In genomic region chr11:61967177-61967923, GRCh38 we compare ENCODE assay signal across 1 cellular context.
TF ChIP-seq lines count a peak whose summit lies in the region.

Gene FTH1 (minus strand): TSS chr11:61967634. CDS start chr11:61967425, 209 bp downstream.

TF ChIP-seq in GM12878, 131 proteins besides CTCF, POLR2A, EP300 and RAD21 (continued from another document):
- TF ChIP-seq POLR2AphosphoS5 (IDR thresholded peaks at IDR 0.05; ENCODE audit: low read length) (peak; percentile 96), POLR2AphosphoS2 (IDR thresholded peaks at IDR 0.05; ENCODE audit: low read depth, low read length) (peak; percentile 96), CBFB (IDR thresholded peaks at IDR 0.05; ENCODE audit: low read depth) (peak; percentile 85), CHD1 (IDR thresholded peaks at IDR 0.05; ENCODE audit: low read depth, low read length) (no peak), SMARCA5 (IDR thresholded peaks at IDR 0.05) (peak; percentile 5; the same call in 1 of the 2 replicates), SMAD5 (IDR thresholded peaks at IDR 0.05; ENCODE audit: low read depth) (peak; percentile 97), YY1 (IDR thresholded peaks at IDR 0.05; ENCODE audit: low read depth, low read length) (peak; percentile 85), EGR1 (IDR thresholded peaks at IDR 0.05; ENCODE audit: borderline replicate concordance in 1 of 2, low read depth in 2 of 2, low read length in 2 of 2) (0 out of 3 replicates have a peak, but pooled peaks of 1 of the 2 experiments have one; percentile 2), SIX5 (IDR thresholded peaks at IDR 0.05; ENCODE audit: low read depth, low read length, severe bottlenecking) (no peak), PBX3 (IDR thresholded peaks at IDR 0.05; ENCODE audit: insufficient replicate concordance, low read depth, low read length) (peak; percentile 13), GATAD2B (conservative IDR thresholded peaks at IDR 0.05; ENCODE audit: low read depth) (no peak; the same call in none of the 2 replicates), ASH2L (IDR thresholded peaks at IDR 0.05; ENCODE audit: borderline replicate concordance, low read depth) (0 out of 2 replicates have a peak, but pooled peaks have one; percentile 27), STAT1 (conservative IDR thresholded peaks at IDR 0.05) (no peak), SMC3 (IDR thresholded peaks at IDR 0.05; ENCODE audit: borderline replicate concordance, low read length) (no peak), SRF (IDR thresholded peaks at IDR 0.05; ENCODE audit: low read depth in 2 of 2, low read length in 2 of 2) (0 out of 4 replicates have a peak, but pooled peaks of 1 of the 2 experiments have one; percentile 3), REST (IDR thresholded peaks at IDR 0.05; ENCODE audit: low read depth, low read length) (no peak), POU2F2 (IDR thresholded peaks at IDR 0.05; ENCODE audit: borderline replicate concordance, low read depth, low read length) (peak; percentile 81; the same call in 2 of the 3 replicates), CHD2 (IDR thresholded peaks at IDR 0.05; ENCODE audit: borderline replicate concordance, low read depth, low read length) (peak; percentile 89), KLF5 (IDR thresholded peaks at IDR 0.05; ENCODE audit: partially characterized antibody) (peak; percentile 70), MYC (IDR thresholded peaks at IDR 0.05; ENCODE audit: insufficient read depth, insufficient read length, insufficient replicate concordance, low read length, severe bottlenecking) (no peak), CREB1 (IDR thresholded peaks at IDR 0.05; ENCODE audit: low read depth) (peak; percentile 70), BHLHE40 (IDR thresholded peaks at IDR 0.05; ENCODE audit: borderline replicate concordance in 1 of 2, low read depth in 2 of 2, low read length in 1 of 2) (peak in 1 of 2 experiments; percentile 48; a peak in 1 of 4 replicates), BACH1 (IDR thresholded peaks at IDR 0.05; ENCODE audit: borderline replicate concordance) (peak; percentile 88), STAT3 (IDR thresholded peaks at IDR 0.05; ENCODE audit: low read depth, low read length) (no peak), IRF4 (IDR thresholded peaks at IDR 0.05; ENCODE audit: low read depth, low read length) (no peak), RB1 (IDR thresholded peaks at IDR 0.05; ENCODE audit: borderline replicate concordance) (peak; percentile 46), TCF3 (IDR thresholded peaks at IDR 0.05; ENCODE audit: borderline replicate concordance, insufficient read depth, low read depth, low read length) (peak; percentile 35; the same call in 1 of the 2 replicates), HCFC1 (IDR thresholded peaks at IDR 0.05; ENCODE audit: low read length) (peak; percentile 35; the same call in 1 of the 2 replicates), RAD51 (IDR thresholded peaks at IDR 0.05) (no peak), NR2F1 (conservative IDR thresholded peaks at IDR 0.05) (peak; percentile 71; the same call in 1 of the 2 replicates), LARP7 (IDR thresholded peaks at IDR 0.05) (peak; percentile 68), ZNF217 (IDR thresholded peaks at IDR 0.05) (no peak), PML (IDR thresholded peaks at IDR 0.05; ENCODE audit: low read length) (peak; percentile 81), PKNOX1 (IDR thresholded peaks at IDR 0.05) (no peak), SIN3A (IDR thresholded peaks at IDR 0.05; ENCODE audit: low read depth, low read length) (peak; percentile 50; the same call in 1 of the 2 replicates), HDAC6 (IDR thresholded peaks at IDR 0.05; ENCODE audit: unreplicated experiment) (peak; percentile 79), BMI1 (IDR thresholded peaks at IDR 0.05; ENCODE audit: borderline replicate concordance) (no peak), E2F8 (IDR thresholded peaks at IDR 0.05; ENCODE audit: low read depth, partially characterized antibody) (no peak), PAX8 (IDR thresholded peaks at IDR 0.05) (no peak)
- TF ChIP-seq, protein P1, sequence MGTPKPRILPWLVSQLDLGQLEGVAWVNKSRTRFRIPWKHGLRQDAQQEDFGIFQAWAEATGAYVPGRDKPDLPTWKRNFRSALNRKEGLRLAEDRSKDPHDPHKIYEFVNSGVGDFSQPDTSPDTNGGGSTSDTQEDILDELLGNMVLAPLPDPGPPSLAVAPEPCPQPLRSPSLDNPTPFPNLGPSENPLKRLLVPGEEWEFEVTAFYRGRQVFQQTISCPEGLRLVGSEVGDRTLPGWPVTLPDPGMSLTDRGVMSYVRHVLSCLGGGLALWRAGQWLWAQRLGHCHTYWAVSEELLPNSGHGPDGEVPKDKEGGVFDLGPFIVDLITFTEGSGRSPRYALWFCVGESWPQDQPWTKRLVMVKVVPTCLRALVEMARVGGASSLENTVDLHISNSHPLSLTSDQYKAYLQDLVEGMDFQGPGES (IDR thresholded peaks at IDR 0.05), result no peak
- TF ChIP-seq, protein P2, sequence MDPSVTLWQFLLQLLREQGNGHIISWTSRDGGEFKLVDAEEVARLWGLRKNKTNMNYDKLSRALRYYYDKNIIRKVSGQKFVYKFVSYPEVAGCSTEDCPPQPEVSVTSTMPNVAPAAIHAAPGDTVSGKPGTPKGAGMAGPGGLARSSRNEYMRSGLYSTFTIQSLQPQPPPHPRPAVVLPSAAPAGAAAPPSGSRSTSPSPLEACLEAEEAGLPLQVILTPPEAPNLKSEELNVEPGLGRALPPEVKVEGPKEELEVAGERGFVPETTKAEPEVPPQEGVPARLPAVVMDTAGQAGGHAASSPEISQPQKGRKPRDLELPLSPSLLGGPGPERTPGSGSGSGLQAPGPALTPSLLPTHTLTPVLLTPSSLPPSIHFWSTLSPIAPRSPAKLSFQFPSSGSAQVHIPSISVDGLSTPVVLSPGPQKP (IDR thresholded peaks at IDR 0.05; ENCODE audit: low read depth, low read length), result peak; percentile 74
- TF ChIP-seq, protein P3, sequence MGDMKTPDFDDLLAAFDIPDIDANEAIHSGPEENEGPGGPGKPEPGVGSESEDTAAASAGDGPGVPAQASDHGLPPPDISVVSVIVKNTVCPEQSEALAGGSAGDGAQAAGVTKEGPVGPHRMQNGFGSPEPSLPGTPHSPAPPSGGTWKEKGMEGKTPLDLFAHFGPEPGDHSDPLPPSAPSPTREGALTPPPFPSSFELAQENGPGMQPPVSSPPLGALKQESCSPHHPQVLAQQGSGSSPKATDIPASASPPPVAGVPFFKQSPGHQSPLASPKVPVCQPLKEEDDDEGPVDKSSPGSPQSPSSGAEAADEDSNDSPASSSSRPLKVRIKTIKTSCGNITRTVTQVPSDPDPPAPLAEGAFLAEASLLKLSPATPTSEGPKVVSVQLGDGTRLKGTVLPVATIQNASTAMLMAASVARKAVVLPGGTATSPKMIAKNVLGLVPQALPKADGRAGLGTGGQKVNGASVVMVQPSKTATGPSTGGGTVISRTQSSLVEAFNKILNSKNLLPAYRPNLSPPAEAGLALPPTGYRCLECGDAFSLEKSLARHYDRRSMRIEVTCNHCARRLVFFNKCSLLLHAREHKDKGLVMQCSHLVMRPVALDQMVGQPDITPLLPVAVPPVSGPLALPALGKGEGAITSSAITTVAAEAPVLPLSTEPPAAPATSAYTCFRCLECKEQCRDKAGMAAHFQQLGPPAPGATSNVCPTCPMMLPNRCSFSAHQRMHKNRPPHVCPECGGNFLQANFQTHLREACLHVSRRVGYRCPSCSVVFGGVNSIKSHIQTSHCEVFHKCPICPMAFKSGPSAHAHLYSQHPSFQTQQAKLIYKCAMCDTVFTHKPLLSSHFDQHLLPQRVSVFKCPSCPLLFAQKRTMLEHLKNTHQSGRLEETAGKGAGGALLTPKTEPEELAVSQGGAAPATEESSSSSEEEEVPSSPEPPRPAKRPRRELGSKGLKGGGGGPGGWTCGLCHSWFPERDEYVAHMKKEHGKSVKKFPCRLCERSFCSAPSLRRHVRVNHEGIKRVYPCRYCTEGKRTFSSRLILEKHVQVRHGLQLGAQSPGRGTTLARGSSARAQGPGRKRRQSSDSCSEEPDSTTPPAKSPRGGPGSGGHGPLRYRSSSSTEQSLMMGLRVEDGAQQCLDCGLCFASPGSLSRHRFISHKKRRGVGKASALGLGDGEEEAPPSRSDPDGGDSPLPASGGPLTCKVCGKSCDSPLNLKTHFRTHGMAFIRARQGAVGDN (IDR thresholded peaks at IDR 0.05), result peak; percentile 93
- TF ChIP-seq, protein P4, sequence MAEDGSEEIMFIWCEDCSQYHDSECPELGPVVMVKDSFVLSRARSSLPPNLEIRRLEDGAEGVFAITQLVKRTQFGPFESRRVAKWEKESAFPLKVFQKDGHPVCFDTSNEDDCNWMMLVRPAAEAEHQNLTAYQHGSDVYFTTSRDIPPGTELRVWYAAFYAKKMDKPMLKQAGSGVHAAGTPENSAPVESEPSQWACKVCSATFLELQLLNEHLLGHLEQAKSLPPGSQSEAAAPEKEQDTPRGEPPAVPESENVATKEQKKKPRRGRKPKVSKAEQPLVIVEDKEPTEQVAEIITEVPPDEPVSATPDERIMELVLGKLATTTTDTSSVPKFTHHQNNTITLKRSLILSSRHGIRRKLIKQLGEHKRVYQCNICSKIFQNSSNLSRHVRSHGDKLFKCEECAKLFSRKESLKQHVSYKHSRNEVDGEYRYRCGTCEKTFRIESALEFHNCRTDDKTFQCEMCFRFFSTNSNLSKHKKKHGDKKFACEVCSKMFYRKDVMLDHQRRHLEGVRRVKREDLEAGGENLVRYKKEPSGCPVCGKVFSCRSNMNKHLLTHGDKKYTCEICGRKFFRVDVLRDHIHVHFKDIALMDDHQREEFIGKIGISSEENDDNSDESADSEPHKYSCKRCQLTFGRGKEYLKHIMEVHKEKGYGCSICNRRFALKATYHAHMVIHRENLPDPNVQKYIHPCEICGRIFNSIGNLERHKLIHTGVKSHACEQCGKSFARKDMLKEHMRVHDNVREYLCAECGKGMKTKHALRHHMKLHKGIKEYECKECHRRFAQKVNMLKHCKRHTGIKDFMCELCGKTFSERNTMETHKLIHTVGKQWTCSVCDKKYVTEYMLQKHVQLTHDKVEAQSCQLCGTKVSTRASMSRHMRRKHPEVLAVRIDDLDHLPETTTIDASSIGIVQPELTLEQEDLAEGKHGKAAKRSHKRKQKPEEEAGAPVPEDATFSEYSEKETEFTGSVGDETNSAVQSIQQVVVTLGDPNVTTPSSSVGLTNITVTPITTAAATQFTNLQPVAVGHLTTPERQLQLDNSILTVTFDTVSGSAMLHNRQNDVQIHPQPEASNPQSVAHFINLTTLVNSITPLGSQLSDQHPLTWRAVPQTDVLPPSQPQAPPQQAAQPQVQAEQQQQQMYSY (CRISPR knock-in tag; IDR thresholded peaks at IDR 0.05), result no peak
TF ChIP-seq in GM12878: peak in this region for 32.
